Comparison of ENCODE assay signal across 8 cellular contexts in genomic region chr17:76816590-76817135, GRCh38. TPM values are rescaled to one million over a fixed set of nuclear protein-coding genes. Genes with fewer than 3 reads are reported as not detected.
DNase-seq lines count a peak whose midpoint lies in the region; ATAC-seq, FAIRE-seq and TF ChIP-seq lines count a peak whose summit lies in the region.

No MANE protein-coding gene starts in this region.

- H3K4me1 Mint-ChIP-seq in activated CD4-positive, alpha-beta T cell treated with anti-CD3 and anti-CD28 coated beads for 36 hours = peaks cover 7% of the 10 kb centered on the region

- no peak overlapping the region for H3K4me3 Mint-ChIP-seq in activated CD4-positive, alpha-beta T cell treated with anti-CD3 and anti-CD28 coated beads for 36 hours

- no peaks in the 10 kb centered on the region for H3K27me3 Mint-ChIP-seq in activated CD4-positive, alpha-beta T cell treated with anti-CD3 and anti-CD28 coated beads for 36 hours

- TF ChIP-seq RAD21 in A549 (conservative IDR thresholded peaks at IDR 0.05 in 1 of 2, IDR thresholded peaks at IDR 0.05 in 1 of 2) = peak; percentile 88 to 91

- intact Hi-C loops in activated CD4-positive, alpha-beta T cell treated with anti-CD3 and anti-CD28 coated beads for 36 hours (cut with DNase I, micrococcal nuclease) = loop anchor here in 1 of 2 experiments (5.0 kb wide), 1 partner anchor 241 kb away; no protein-coding TSS in a partner anchor
- intact Hi-C loops in stomach (cut with DNase I; ENCODE audit: low total_unique reads) = no loop called here

- CTCF ChIA-PET in A549 (lab: Yijun Ruan, JAX) = interaction anchor here (0.6 to 7.0 kb wide), 42 partner anchors 10 to 401 kb away, joined by 3 to 98 read pairs (median 4); partner anchors contain the start of gene MGAT5B
- CTCF ChIA-PET in activated CD4-positive, alpha-beta T cell treated with anti-CD3 and anti-CD28 coated beads for 36 hours (lab: Charles Lee) = interaction anchor here (0.6 to 1.5 kb wide), 7 partner anchors 8 to 271 kb away, joined by 3 to 4 read pairs (median 4); no protein-coding TSS in a partner anchor

- TF ChIP-seq EP300 in A549 (IDR thresholded peaks at IDR 0.05) (no peak), stomach (IDR thresholded peaks at IDR 0.05) (no peak)

- peak; percentile 93 to 95 for ATAC-seq in A549
- ATAC-seq in activated CD4-positive, alpha-beta T cell treated with anti-CD3 and anti-CD28 coated beads for 36 hours = peak; percentile 97
- ATAC-seq in HG03442 (IDR thresholded peaks at IDR 0.05; ENCODE audit: unreplicated experiment) = no peak

- peak; percentile 84 for FAIRE-seq in A549 (lab: Jason Lieb, UNC)

- H3K4me3 ChIP-seq in A549 (no peak overlapping the region), stomach (no peak overlapping the region)

- no peak overlapping the region for H3K27ac Mint-ChIP-seq in activated CD4-positive, alpha-beta T cell treated with anti-CD3 and anti-CD28 coated beads for 36 hours

- no peak for TF ChIP-seq POLR2A in A549 (IDR thresholded peaks at IDR 0.05; ENCODE audit: low read length)
- TF ChIP-seq POLR2A in stomach (IDR thresholded peaks at IDR 0.05) = no peak

- H3K9me3 ChIP-seq in A549 = no peaks in the 10 kb centered on the region
- H3K9me3 ChIP-seq in stomach = no peaks in the 10 kb centered on the region

- 16% methylated on average over 8 of the region's 8 CpGs for WGBS in A549 (ENCODE audit: missing lambda C conversion rate)
- 5 to 10% (median 6%) methylated on average over 8 of the region's 8 CpGs for WGBS in stomach, 5 donors

- H3K27me3 ChIP-seq in stomach = peaks cover 0 to 40% (median 0%) of the 10 kb centered on the region in 3 donors

- no peaks in the 10 kb centered on the region for H3K9me3 Mint-ChIP-seq in activated CD4-positive, alpha-beta T cell treated with anti-CD3 and anti-CD28 coated beads for 36 hours (ENCODE audit: low read depth)

- TF ChIP-seq CTCF in A549 (IDR thresholded peaks at IDR 0.05) (peak; percentile 88), stomach (IDR thresholded peaks at IDR 0.05) (peak in 2 of 7 experiments; percentile 16 to 25)

- DNase-seq in A549 (ENCODE audit: low read depth in 1 of 2, low spot score in 1 of 2) (peak; percentile 75 to 85), GM19238 (ENCODE audit: insufficient read length, low spot score) (peak; percentile 45), NCI-H460 (ENCODE audit: extremely low read depth, low read depth) (peak; percentile 24), ecto neural progenitor cell (ENCODE audit: low spot score) (peak; percentile 82), myocyte (ENCODE audit: low read depth) (peak; percentile 43), stomach (peak; percentile 28)
- peak; percentile 77 for DNase-seq in activated CD4-positive, alpha-beta T cell treated with anti-CD3 and anti-CD28 coated beads for 36 hours

- H3K27ac ChIP-seq in A549 = no peak overlapping the region
- H3K27ac ChIP-seq in stomach = no peak overlapping the region

- no peaks in the 10 kb centered on the region for H3K36me3 ChIP-seq in stomach

- POLR2A ChIA-PET in A549 (lab: Yijun Ruan, JAX) = no interaction called here
- POLR2A ChIA-PET in activated CD4-positive, alpha-beta T cell treated with anti-CD3 and anti-CD28 coated beads for 36 hours (lab: Charles Lee) = interaction anchor here (0.6 kb wide), 2 partner anchors 79 to 453 kb away, joined by 3 to 4 read pairs; partner anchors contain the start of gene MFSD11

- H3K36me3 Mint-ChIP-seq in activated CD4-positive, alpha-beta T cell treated with anti-CD3 and anti-CD28 coated beads for 36 hours (ENCODE audit: low read depth) = no peaks in the 10 kb centered on the region

- no peak overlapping the region for H3K4me2 ChIP-seq in A549

- H3K4me1 ChIP-seq in A549 (no peaks in the 10 kb centered on the region), stomach (peaks cover 0 to 6% (median 0%) of the 10 kb centered on the region in 4 donors)

TF ChIP-seq in A549, 52 proteins besides CTCF, POLR2A, EP300 and RAD21:
- TF ChIP-seq MYC (IDR thresholded peaks at IDR 0.05; ENCODE audit: borderline replicate concordance, low read length) (no peak), KDM5A (IDR thresholded peaks at IDR 0.05) (no peak), TP53 (CRISPR knock-in tag; IDR thresholded peaks at IDR 0.05) (no peak), SMC3 (IDR thresholded peaks at IDR 0.05) (peak; percentile 86), GATA3 (IDR thresholded peaks at IDR 0.05; ENCODE audit: borderline replicate concordance) (no peak), ZNF302 (CRISPR knock-in tag; IDR thresholded peaks at IDR 0.05) (no peak), JUNB (IDR thresholded peaks at IDR 0.05) (no peak), USF2 (IDR thresholded peaks at IDR 0.05) (no peak)

RNA-seq across cellular contexts. Expression of gene MGAT5B, which starts 51.5 kb away (rescaled TPM):
- polyA plus RNA-seq in A549 (2011; rRNA removed) = 7.6 and 10.3 TPM in 2 replicates
- 11.9 and 18.0 TPM in 2 replicates for polyA plus RNA-seq in A549 (2012; cell fraction: cytosol; rRNA removed)
- polyA plus RNA-seq in A549 (2012; cell fraction: nucleus; rRNA removed) = 40.3 and 50.7 TPM in 2 replicates
- polyA plus RNA-seq in A549 (2017; fragmentation: RNase III; extraction: RNeasy Plus Mini Kit Qiagen cat#74134 plus additional on column Dnase treatment) = 16.2 to 22.8 TPM (median 21.7 TPM) in 3 replicates
- polyA minus RNA-seq in A549 (2011; rRNA and poly(A)+ RNA removed) = 11.3 and 15.5 TPM in 2 replicates
- total RNA-seq in NCI-H460 (2014; rRNA removed; shearing (Covaris generic)) = 0.72 and 1.2 TPM in 2 replicates
- 0.23 and 2.4 TPM in 2 replicates for polyA plus RNA-seq in NCI-H460 (2014; cell fraction: nucleus; rRNA removed)
- total RNA-seq in activated CD4-positive, alpha-beta T cell treated with anti-CD3 and anti-CD28 coated beads for 36 hours = not detected
- 0.11 TPM in 1 of 2 replicates, not detected in the other for total RNA-seq in myocyte
- 0.06 TPM for polyA plus RNA-seq in myocyte (2012)
- 1 to 10 TPM in 1 of 5 donors, not detected in 4; 1.7 TPM for total RNA-seq in stomach
- under 1 TPM; 0.10 to 0.46 (median 0.19) TPM for polyA plus RNA-seq in stomach

Comparison
In these comparisons a context has a peak if more than half of its experiments do, and no peak if none do; other contexts are left out.
1. DNase-seq: peak in every context shown above with its lines; median percentile 82 in ecto neural progenitor cell; 80 in A549; 77 in activated CD4-positive, alpha-beta T cell treated with anti-CD3 and anti-CD28 coated beads for 36 hours; 45 in GM19238; 43 in myocyte; 28 in stomach; 24 in NCI-H460.